In genomic region chr9:136562746-136563506, GRCh38 we compare ENCODE assay signal across 28 cellular contexts. TPM values are rescaled to one million over a fixed set of nuclear protein-coding genes. Genes with fewer than 3 reads are reported as not detected.
A peak's percentile ranks its signal among the peaks of the same experiment; 100 is the strongest.
DNase-seq lines count a peak whose midpoint lies in the region; ATAC-seq and TF ChIP-seq lines count a peak whose summit lies in the region.
"Had no signal": no experiment of that assay in that cellular context is flagged by ENCODE, and none has a peak within 500 bp of the region (broad histone marks: within the 10 kb centered on the region; RNA-seq: fewer than 3 reads in every experiment).

No MANE protein-coding gene starts in this region.

- peak overlapping the region; percentile 88 for H2BK15ac ChIP-seq in mesenchymal stem cell (ENCODE audit: low read depth, poor library complexity, severe bottlenecking)

- H2BK12ac ChIP-seq in mesenchymal stem cell (ENCODE audit: low read length in 2 of 2) = peak overlapping the region; percentile 76 to 87

- H2BK5ac ChIP-seq in mesenchymal stem cell (ENCODE audit: low read depth, low read length, poor library complexity, severe bottlenecking) = no peak overlapping the region

- H3K4me3 Mint-ChIP-seq in dendritic cell treated with granulocyte-macrophage colony-stimulating factor and Interleukin-4, amounts not matched to agents 40 ng/mL and 50 ng/mL, for 4 days = no peak overlapping the region
- H3K4me3 Mint-ChIP-seq: activated CD4-positive, alpha-beta memory T cell treated with anti-CD3 and anti-CD28 coated beads, Interleukin-2, amount 10 ng/mL, durations not matched to agents 7 days and 5 days; activated naive CD4-positive, alpha-beta T cell treated with anti-CD3 and anti-CD28 coated beads for 36 hours; GM23338; stimulated activated effector memory CD8-positive, alpha-beta T cell treated with anti-CD3 and anti-CD28 coated beads, Interleukin-12 subunit alpha, Interleukin-12 subunit beta, amount 100 ng/mL, for 72 hours; T-helper 2 cell treated with Interferon-gamma antibody and Interleukin-4, amounts not matched to agents 5 μg/mL and 100 μg/mL, for 36 hours; type B pancreatic cell had no signal

- ATAC-seq in DND-41 (ENCODE audit: insufficient read depth, low read depth) = peak; percentile 31
- no peak for ATAC-seq in HG02763 (IDR thresholded peaks at IDR 0.05; ENCODE audit: unreplicated experiment)
- ATAC-seq: GM23338; heart left ventricle; stimulated activated effector memory CD8-positive, alpha-beta T cell treated with anti-CD3 and anti-CD28 coated beads, Interleukin-12 subunit alpha, Interleukin-12 subunit beta, amount 100 ng/mL, for 72 hours had no signal

- no peaks in the 10 kb centered on the region for H3K79me2 ChIP-seq in DND-41 (ENCODE audit: insufficient read depth, low read length)

- H4K20me1 ChIP-seq in BLaER1 (no peaks in the 10 kb centered on the region), DND-41 (ENCODE audit: insufficient read depth, low read length) (no peaks in the 10 kb centered on the region)

- DNase-seq in DND-41 = peak; percentile 36
- no peak for DNase-seq in mesenchymal stem cell
- DNase-seq in C1 segment of cervical spinal cord (lab: John Stamatoyannopoulos, UW) = no peak
- DNase-seq in GM19240 (ENCODE audit: insufficient read length, low spot score) = no peak
- no peak for DNase-seq in KBM-7
- DNase-seq: activated CD4-positive, alpha-beta memory T cell treated with anti-CD3 and anti-CD28 coated beads, Interleukin-2, amount 10 ng/mL, durations not matched to agents 7 days and 5 days; activated CD4-positive, CD25-positive, alpha-beta regulatory T cell treated with anti-CD3 and anti-CD28 coated beads, Interleukin-2, amount 50 U/mL, for 72 hours; activated CD8-positive, alpha-beta memory T cell treated with anti-CD3 and anti-CD28 coated beads, Interleukin-2, amount 50 U/mL, for 48 hours; activated naive CD4-positive, alpha-beta T cell treated with anti-CD3 and anti-CD28 coated beads for 36 hours; Calu3; DMS79 treated with DMSO at 0.1 percent for 48 hours; foreskin melanocyte; GF-D8; mammary epithelial cell; NCI-H1092 treated with DMSO at 0.1 percent for 48 hours; NCI-H1694 treated with DMSO at 0.1 percent for 48 hours; NCI-H446 treated with DMSO at 0.1 percent for 48 hours; stimulated activated CD4-positive, alpha-beta T cell treated with anti-CD3 and anti-CD28 coated beads, Interleukin-15, amount 100 ng/mL, for 24 hours had no signal

- in situ Hi-C loops in KBM-7 (cut with MboI; ENCODE audit: low pct_unique_long_range_greater_than_20kb, low sequenced_read_pairs) = no loop called here

- H3K27ac ChIP-seq in BLaER1 (no peak overlapping the region), DND-41 (ENCODE audit: low read length) (peak overlapping the region; percentile 47; the same call in 1 of the 2 replicates), mesenchymal stem cell (ENCODE audit: low read length, poor library complexity, severe bottlenecking) (no peak overlapping the region)
- H3K27ac ChIP-seq: C4-2B, prostate gland had no signal

- H3K18ac ChIP-seq in mesenchymal stem cell (ENCODE audit: low read depth in 1 of 2, low read length in 2 of 2) = peak overlapping the region; percentile 35 to 48

- peaks cover 89% of the 10 kb centered on the region for H3K4me1 Mint-ChIP-seq in dendritic cell treated with granulocyte-macrophage colony-stimulating factor and Interleukin-4, amounts not matched to agents 40 ng/mL and 50 ng/mL, for 4 days (ENCODE audit: low read depth)

- H3K27me3 Mint-ChIP-seq in dendritic cell treated with granulocyte-macrophage colony-stimulating factor and Interleukin-4, amounts not matched to agents 40 ng/mL and 50 ng/mL, for 4 days = peaks cover 3% of the 10 kb centered on the region
- H3K27me3 Mint-ChIP-seq: type B pancreatic cell had no signal

- no peak overlapping the region for H2AK5ac ChIP-seq in mesenchymal stem cell (ENCODE audit: low read length, severe bottlenecking)

- H3K4ac ChIP-seq in mesenchymal stem cell (ENCODE audit: low read depth in 1 of 2, low read length in 2 of 2) = peak overlapping the region in 1 of 2 experiments; percentile 47

- H3K4me3 ChIP-seq in BLaER1 = no peak overlapping the region
- no peak overlapping the region for H3K4me3 ChIP-seq in DND-41 (ENCODE audit: low read depth in 1 of 2, low read length in 2 of 2)
- no peak overlapping the region for H3K4me3 ChIP-seq in mesenchymal stem cell (ENCODE audit: insufficient read depth in 1 of 2, low read depth in 1 of 2, low read length in 2 of 2)
- H3K4me3 ChIP-seq: GM23338, heart left ventricle, prostate gland had no signal

- H3K36me3 Mint-ChIP-seq in dendritic cell treated with granulocyte-macrophage colony-stimulating factor and Interleukin-4, amounts not matched to agents 40 ng/mL and 50 ng/mL, for 4 days (ENCODE audit: low read depth) = no peaks in the 10 kb centered on the region
- H3K36me3 Mint-ChIP-seq: stimulated activated effector memory CD8-positive, alpha-beta T cell treated with anti-CD3 and anti-CD28 coated beads, Interleukin-12 subunit alpha, Interleukin-12 subunit beta, amount 100 ng/mL, for 72 hours; type B pancreatic cell had no signal

- H3K14ac ChIP-seq in mesenchymal stem cell (ENCODE audit: low read length in 2 of 2) = no peak overlapping the region

- peak overlapping the region; percentile 77 for H3K27ac Mint-ChIP-seq in dendritic cell treated with granulocyte-macrophage colony-stimulating factor and Interleukin-4, amounts not matched to agents 40 ng/mL and 50 ng/mL, for 4 days
- H3K27ac Mint-ChIP-seq: activated CD4-positive, alpha-beta memory T cell treated with anti-CD3 and anti-CD28 coated beads, Interleukin-2, amount 10 ng/mL, durations not matched to agents 7 days and 5 days; activated naive CD4-positive, alpha-beta T cell treated with anti-CD3 and anti-CD28 coated beads for 36 hours; GM23338; stimulated activated effector memory CD8-positive, alpha-beta T cell treated with anti-CD3 and anti-CD28 coated beads, Interleukin-12 subunit alpha, Interleukin-12 subunit beta, amount 100 ng/mL, for 72 hours; T-helper 2 cell treated with Interferon-gamma antibody and Interleukin-4, amounts not matched to agents 5 μg/mL and 100 μg/mL, for 36 hours; type B pancreatic cell had no signal

- peak overlapping the region; percentile 51 for H2BK120ac ChIP-seq in mesenchymal stem cell (ENCODE audit: low read depth, low read length)

- peak overlapping the region; percentile 23 for H4K91ac ChIP-seq in mesenchymal stem cell (ENCODE audit: low read length)

- H3K27me3 ChIP-seq in BLaER1 (no peaks in the 10 kb centered on the region), DND-41 (ENCODE audit: insufficient read depth, low read length, poor library complexity) (no peaks in the 10 kb centered on the region), mesenchymal stem cell (ENCODE audit: control insufficient read depth in 1 of 2, insufficient read depth in 1 of 2, low read length in 2 of 2) (no peaks in the 10 kb centered on the region)
- H3K27me3 ChIP-seq: heart left ventricle had no signal

- 80% methylated on average over 19 of the region's 24 CpGs for WGBS in mesenchymal stem cell

- no peak for TF ChIP-seq CTCF in DND-41 (IDR thresholded peaks at IDR 0.05; ENCODE audit: borderline replicate concordance, extremely low read depth, low read length, poor library complexity, severe bottlenecking)

- no peak overlapping the region for H2AFZ ChIP-seq in DND-41 (ENCODE audit: low read depth, low read length)
- H2AFZ ChIP-seq in mesenchymal stem cell (ENCODE audit: low read depth, low read length) = no peak overlapping the region
- H2AFZ ChIP-seq: GM23338 had no signal

- H3K4me1 ChIP-seq in BLaER1 = peaks cover 40% of the 10 kb centered on the region
- H3K4me1 ChIP-seq in DND-41 (ENCODE audit: insufficient read depth, low read length) = peaks cover 14% of the 10 kb centered on the region
- H3K4me1 ChIP-seq in mesenchymal stem cell (ENCODE audit: control insufficient read depth, insufficient read depth, low read depth, low read length) = peaks cover 41% of the 10 kb centered on the region

- intact Hi-C loops in dendritic cell treated with granulocyte-macrophage colony-stimulating factor and Interleukin-4, amounts not matched to agents 40 ng/mL and 50 ng/mL, for 4 days (cut with micrococcal nuclease) = no loop called here

- peaks cover 29% of the 10 kb centered on the region for H3K9me3 ChIP-seq in BLaER1
- peaks cover 8% of the 10 kb centered on the region for H3K9me3 ChIP-seq in DND-41 (ENCODE audit: insufficient read depth, low read length, severe bottlenecking)
- H3K9me3 ChIP-seq in mesenchymal stem cell (ENCODE audit: control insufficient read depth, low read length) = peaks cover 2% of the 10 kb centered on the region
- H3K9me3 ChIP-seq: prostate gland had no signal

- H3K36me3 ChIP-seq in BLaER1 (peaks cover 4% of the 10 kb centered on the region; the same call in 1 of the 2 replicates), DND-41 (ENCODE audit: insufficient read depth, low read length) (no peaks in the 10 kb centered on the region), mesenchymal stem cell (ENCODE audit: control insufficient read depth in 1 of 2, insufficient read depth in 2 of 2, low read depth in 1 of 2, low read length in 2 of 2) (peaks cover 0 to 3% of the 10 kb centered on the region in 2 experiments)
- H3K36me3 ChIP-seq: heart left ventricle, prostate gland had no signal

- no peak overlapping the region for H3K23ac ChIP-seq in mesenchymal stem cell (ENCODE audit: low read length in 2 of 2)

- peaks cover 9% of the 10 kb centered on the region for H3K9me3 Mint-ChIP-seq in dendritic cell treated with granulocyte-macrophage colony-stimulating factor and Interleukin-4, amounts not matched to agents 40 ng/mL and 50 ng/mL, for 4 days
- H3K9me3 Mint-ChIP-seq: stimulated activated effector memory CD8-positive, alpha-beta T cell treated with anti-CD3 and anti-CD28 coated beads, Interleukin-12 subunit alpha, Interleukin-12 subunit beta, amount 100 ng/mL, for 72 hours had no signal

- H3K4me2 ChIP-seq in BLaER1 (peak overlapping the region; percentile 77), DND-41 (ENCODE audit: insufficient read depth, low read length) (no peak overlapping the region), mesenchymal stem cell (ENCODE audit: low read length, poor library complexity, severe bottlenecking) (no peak overlapping the region)
- H3K4me2 ChIP-seq: GM23338 had no signal

- H3K79me1 ChIP-seq in mesenchymal stem cell (replicated peaks; ENCODE audit: low read length, poor library complexity, severe bottlenecking) = no peaks in the 10 kb centered on the region

- H4K8ac ChIP-seq in mesenchymal stem cell (ENCODE audit: low read length) = no peak overlapping the region

- H3K9ac ChIP-seq in BLaER1 = peak overlapping the region; percentile 53; the same call in 1 of the 2 replicates
- H3K9ac ChIP-seq in DND-41 (ENCODE audit: low read depth, low read length) = no peak overlapping the region
- H3K9ac ChIP-seq in mesenchymal stem cell (ENCODE audit: low read length) = no peak overlapping the region

RNA-seq across cellular contexts. Expression of gene NOTCH1, which starts 17.1 kb away (rescaled TPM):
- 15.4 TPM for polyA plus RNA-seq in mesenchymal stem cell (2013, experiment 1 of 2)
- polyA plus RNA-seq in mesenchymal stem cell (2013, experiment 2 of 2) = 13.5 TPM
